19 cellular contexts compared by ENCODE assay signal in the genomic region with DNA sequence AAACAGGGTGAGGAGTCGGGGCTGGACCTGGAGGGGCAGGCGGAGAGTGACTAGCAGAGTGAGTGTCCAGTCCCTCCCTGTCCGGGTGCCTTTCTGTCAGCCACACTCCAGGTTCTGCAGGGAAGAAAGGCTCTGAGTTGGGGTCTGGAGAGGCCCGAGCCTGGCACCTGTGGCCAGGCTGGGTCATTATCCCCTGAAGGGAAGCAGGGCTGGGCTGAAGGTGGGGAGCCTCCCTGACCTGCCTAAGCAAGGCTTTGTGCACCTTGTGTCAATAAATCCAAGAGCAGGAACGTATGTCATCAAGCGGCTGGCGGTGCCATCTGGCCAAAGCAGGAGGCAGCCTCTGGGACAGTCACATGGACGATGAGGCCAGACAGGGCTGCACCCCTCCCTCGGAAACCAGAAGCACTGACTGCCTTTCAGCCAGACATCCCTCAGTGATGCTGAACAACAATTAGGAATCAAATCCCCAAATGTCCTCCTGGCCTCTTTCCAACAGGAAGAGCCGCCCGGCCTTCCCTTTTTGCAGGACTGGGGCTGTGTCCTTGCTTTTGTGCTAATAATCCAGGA.
DNase-seq lines count a peak whose midpoint lies in the region; ATAC-seq, FAIRE-seq and TF ChIP-seq lines count a peak whose summit lies in the region.
"Had no signal": no experiment of that assay in that cellular context is flagged by ENCODE, and none has a peak within 500 bp of the region (broad histone marks: within the 10 kb centered on the region; RNA-seq: fewer than 3 reads in every experiment).

No MANE protein-coding gene starts in this region.

- H3K23me2 ChIP-seq in H1 (ENCODE audit: low read depth, low read length) = no peaks in the 10 kb centered on the region

- no peaks in the 10 kb centered on the region for H3K36me3 Mint-ChIP-seq in activated CD8-positive, alpha-beta T cell treated with anti-CD3 and anti-CD28 coated beads for 36 hours (ENCODE audit: low read depth)
- H3K36me3 Mint-ChIP-seq: CD8-positive, alpha-beta memory T cell; naive B cell had no signal

- TF ChIP-seq POLR2A in H1 (IDR thresholded peaks at IDR 0.05; ENCODE audit: control extremely low read depth in 1 of 2, low read depth in 2 of 2, low read length in 2 of 2) = no peak

- peak overlapping the region; percentile 49 for H3K4ac ChIP-seq in H1 (replicated peaks; ENCODE audit: insufficient read length, low read depth, low read length)

- peaks cover 8 to 24% (median 10%) of the 10 kb centered on the region in 4 experiments for H3K4me1 ChIP-seq in H1 (replicated peaks in 1 of 4; ENCODE audit: control insufficient read depth in 3 of 4, insufficient read depth in 4 of 4, low read length in 3 of 4)

- no peak for ATAC-seq in activated CD8-positive, alpha-beta T cell treated with anti-CD3 and anti-CD28 coated beads for 36 hours

- peak overlapping the region; percentile 6; the same call in 1 of the 2 replicates for H2BK5ac ChIP-seq in H1 (ENCODE audit: low read depth, low read length)

- H3K4me1 Mint-ChIP-seq in activated CD8-positive, alpha-beta T cell treated with anti-CD3 and anti-CD28 coated beads for 36 hours (ENCODE audit: low read depth) = peaks cover 3% of the 10 kb centered on the region

- H4K5ac ChIP-seq in H1 (ENCODE audit: insufficient read length, low read depth, low read length) = peak overlapping the region; percentile 65

- H3K4me2 ChIP-seq in H1 (ENCODE audit: insufficient read depth in 1 of 2, low read depth in 2 of 2, low read length in 2 of 2) = peak overlapping the region; percentile 16 to 35; a peak in 2 of 4 replicates

- H3K14ac ChIP-seq in H1 (ENCODE audit: insufficient read length) = no peak overlapping the region

- no peaks in the 10 kb centered on the region for H3K36me3 ChIP-seq in H1 (ENCODE audit: control insufficient read depth in 2 of 4, insufficient read depth in 4 of 4, low read length in 3 of 4)
- H3K36me3 ChIP-seq: tibial artery had no signal

- peaks cover 0 to 28% (median 12%) of the 10 kb centered on the region in 4 experiments; a peak in 5 of 7 replicates for H3K27me3 ChIP-seq in H1 (replicated peaks in 1 of 4; ENCODE audit: control insufficient read depth in 3 of 4, extremely low read depth in 1 of 4, insufficient read depth in 3 of 4, low read length in 3 of 4)

- no peak overlapping the region for H3K56ac ChIP-seq in H1 (replicated peaks; ENCODE audit: insufficient read length, low read depth, low read length)

- TF ChIP-seq CTCF in H1 (IDR thresholded peaks at IDR 0.05; ENCODE audit: control extremely low read depth in 1 of 3, insufficient read depth in 1 of 3, low read depth in 1 of 3, low read length in 3 of 3) = no peak
- no peak for TF ChIP-seq CTCF in activated CD8-positive, alpha-beta T cell treated with anti-CD3 and anti-CD28 coated beads for 36 hours (IDR thresholded peaks at IDR 0.05)

- H3K9me3 Mint-ChIP-seq in activated CD8-positive, alpha-beta T cell treated with anti-CD3 and anti-CD28 coated beads for 36 hours = no peaks in the 10 kb centered on the region
- H3K9me3 Mint-ChIP-seq: CD8-positive, alpha-beta memory T cell had no signal

- no peak for FAIRE-seq in H1 (lab: Jason Lieb, UNC)
- FAIRE-seq: colon, H54 had no signal

- TF ChIP-seq EP300 in H1 (IDR thresholded peaks at IDR 0.05; ENCODE audit: borderline replicate concordance in 1 of 2, low read depth in 2 of 2, low read length in 2 of 2) = no peak

- peak overlapping the region; percentile 55; the same call in 1 of the 2 replicates for H2BK20ac ChIP-seq in H1 (ENCODE audit: low read length)

- no peak for TF ChIP-seq RAD21 in H1 (IDR thresholded peaks at IDR 0.05 in 1 of 2, conservative IDR thresholded peaks at IDR 0.05 in 1 of 2; ENCODE audit: low read depth in 2 of 2, low read length in 2 of 2)

- peaks cover 0 to 4% of the 10 kb centered on the region in 2 experiments for H4K20me1 ChIP-seq in H1 (replicated peaks in 1 of 2; ENCODE audit: control insufficient read depth in 1 of 2, insufficient read depth in 2 of 2, low read length in 2 of 2)

- no peak overlapping the region for H2AFZ ChIP-seq in H1 (ENCODE audit: low read length)

- H2AK5ac ChIP-seq in H1 (ENCODE audit: low read depth, low read length) = no peak overlapping the region

- 85% methylated on average over 11 of the region's 11 CpGs; no CpG with 5 or more reads in 1 of the 2 experiments for WGBS in H1 (ENCODE audit: extremely low coverage in 1 of 2, insufficient coverage in 1 of 2, insufficient read length in 1 of 2, insufficient replicate concordance in 2 of 2, low coverage in 1 of 2, low lambda C conversion rate in 2 of 2, missing lambda C conversion rate in 1 of 2), 2 experiments

- peak overlapping the region; percentile 24; the same call in 1 of the 2 replicates for H2BK15ac ChIP-seq in H1 (ENCODE audit: low read length)

- H3K9me3 ChIP-seq in H1 (ENCODE audit: insufficient read depth in 2 of 2, low read depth in 1 of 2, low read length in 1 of 2) = peaks cover under 1 to 2% of the 10 kb centered on the region in 2 experiments; a peak in 2 of 4 replicates
- H3K9me3 ChIP-seq: tibial artery had no signal

- H3K9ac ChIP-seq in H1 (replicated peaks in 1 of 4; ENCODE audit: extremely low read depth in 1 of 4, low read depth in 3 of 4, low read length in 3 of 4) = no peak overlapping the region

- H3K27ac Mint-ChIP-seq in activated CD8-positive, alpha-beta T cell treated with anti-CD3 and anti-CD28 coated beads for 36 hours = no peak overlapping the region
- H3K27ac Mint-ChIP-seq: CD8-positive, alpha-beta memory T cell had no signal

- H3K27ac ChIP-seq in H1 (ENCODE audit: low read depth, low read length) = no peak overlapping the region
- H3K27ac ChIP-seq: tibial artery had no signal

- POLR2A ChIA-PET in H1 (lab: Charles Lee; ENCODE audit: partially characterized antibody) = interaction anchor here (0.6 to 1.0 kb wide), 3 partner anchors 9 to 191 kb away, joined by 3 to 4 read pairs (median 3); no protein-coding TSS in a partner anchor
- POLR2A ChIA-PET in activated CD8-positive, alpha-beta T cell treated with anti-CD3 and anti-CD28 coated beads for 36 hours (lab: Charles Lee) = no interaction called here

- no peak overlapping the region for H3K23ac ChIP-seq in H1 (ENCODE audit: insufficient read length)

- H4K8ac ChIP-seq in H1 (ENCODE audit: extremely low read depth, insufficient read depth, low read length) = peak overlapping the region; percentile 83; the same call in 1 of the 2 replicates

- H3K79me2 ChIP-seq in H1 (ENCODE audit: control insufficient read depth in 1 of 2, insufficient read depth in 2 of 2, low read length in 2 of 2) = no peaks in the 10 kb centered on the region

- H3K18ac ChIP-seq in H1 (ENCODE audit: extremely low read depth, low read length) = no peak overlapping the region; the same call in 1 of the 2 replicates

- peaks cover 26% of the 10 kb centered on the region for H3K27me3 Mint-ChIP-seq in activated CD8-positive, alpha-beta T cell treated with anti-CD3 and anti-CD28 coated beads for 36 hours

- DNase-seq in DMS53 (lab: John Stamatoyannopoulos, UW) (peak; percentile 28), DMS53 treated with DMSO at 0.1 percent for 48 hours (lab: John Stamatoyannopoulos, UW; ENCODE audit: unreplicated experiment) (no peak), NCI-H69 (lab: John Stamatoyannopoulos, UW) (peak; percentile 97), H1 (ENCODE audit: low read depth in 1 of 2, low spot score in 2 of 2) (no peak), posterior vena cava (ENCODE audit: low spot score) (peak; percentile 80), amygdala (lab: John Stamatoyannopoulos, UW) (no peak)
- no peak for DNase-seq in activated CD4-positive, alpha-beta T cell treated with anti-CD3 and anti-CD28 coated beads for 1 hour
- no peak for DNase-seq in activated CD8-positive, alpha-beta T cell treated with anti-CD3 and anti-CD28 coated beads for 36 hours
- DNase-seq: activated CD4-positive, alpha-beta T cell treated with anti-CD3 and anti-CD28 coated beads, Interleukin-2, amount 50 U/mL, for 1 hour; activated T-cell treated with anti-CD3 and anti-CD28 coated beads, Interleukin-2, amount 50 U/mL, for 48 hours; head of caudate nucleus; naive B cell; NCI-H510A; stimulated activated CD8-positive, alpha-beta memory T cell treated with anti-CD3 and anti-CD28 coated beads, Interleukin-4, amount 100 ng/mL, for 48 hours; tibial artery had no signal

- intact Hi-C loops in posterior vena cava (cut with DNase I) = no loop called here
- intact Hi-C loops in activated CD8-positive, alpha-beta T cell treated with anti-CD3 and anti-CD28 coated beads for 36 hours (cut with micrococcal nuclease) = no loop called here

- H2BK120ac ChIP-seq in H1 (replicated peaks; ENCODE audit: low read depth, low read length) = no peak overlapping the region

- no peaks in the 10 kb centered on the region for H3K79me1 ChIP-seq in H1 (ENCODE audit: low read depth, low read length)

- peak overlapping the region; percentile 55; the same call in 1 of the 2 replicates for H2BK12ac ChIP-seq in H1 (ENCODE audit: low read depth, low read length)

- H3K4me3 Mint-ChIP-seq in activated CD8-positive, alpha-beta T cell treated with anti-CD3 and anti-CD28 coated beads for 36 hours = no peak overlapping the region
- H3K4me3 Mint-ChIP-seq: CD8-positive, alpha-beta memory T cell; naive B cell had no signal

- peak overlapping the region in 1 of 4 experiments; percentile 31; a peak in 1 of 8 replicates for H3K4me3 ChIP-seq in H1 (ENCODE audit: extremely low read depth in 1 of 4, insufficient read depth in 2 of 4, low read depth in 3 of 4, low read length in 4 of 4)
- H3K4me3 ChIP-seq: K562, tibial artery had no signal

- H4K91ac ChIP-seq in H1 (replicated peaks; ENCODE audit: insufficient read length, low read length) = peak overlapping the region; percentile 32

- CTCF ChIA-PET in H1 (lab: Charles Lee; ENCODE audit: partially characterized antibody) = interaction anchor here (0.6 to 14.4 kb wide), 30 partner anchors 8 to 862 kb away, joined by 3 to 173 read pairs (median 4); no protein-coding TSS in a partner anchor
- CTCF ChIA-PET in activated CD8-positive, alpha-beta T cell treated with anti-CD3 and anti-CD28 coated beads for 36 hours (lab: Charles Lee) = interaction anchor here (1.1 to 1.4 kb wide), 3 partner anchors 17 to 51 kb away, joined by 3 read pairs; no protein-coding TSS in a partner anchor

TF ChIP-seq in H1, 55 proteins besides CTCF, POLR2A, EP300 and RAD21:
- no peak for TF ChIP-seq RXRA (IDR thresholded peaks at IDR 0.05; ENCODE audit: insufficient read depth, low read depth, low read length)
- peak; percentile 47; the same call in 1 of the 2 replicates for TF ChIP-seq RBBP5 (IDR thresholded peaks at IDR 0.05; ENCODE audit: borderline replicate concordance, low read depth, low read length)

Comparison
In these comparisons a context has a peak if more than half of its experiments do, and no peak if none do; other contexts are left out.
1. DNase-seq: peak in DMS53 (single experiment), NCI-H69 (single experiment) and posterior vena cava (single experiment); none in DMS53 treated with DMSO at 0.1 percent for 48 hours (single experiment), H1 (0 of 2), activated CD4-positive, alpha-beta T cell treated with anti-CD3 and anti-CD28 coated beads for 1 hour (single experiment), amygdala (0 of 56) and activated CD8-positive, alpha-beta T cell treated with anti-CD3 and anti-CD28 coated beads for 36 hours (single experiment).